ENCODE assay signal across 9 cellular contexts in the genomic region with DNA sequence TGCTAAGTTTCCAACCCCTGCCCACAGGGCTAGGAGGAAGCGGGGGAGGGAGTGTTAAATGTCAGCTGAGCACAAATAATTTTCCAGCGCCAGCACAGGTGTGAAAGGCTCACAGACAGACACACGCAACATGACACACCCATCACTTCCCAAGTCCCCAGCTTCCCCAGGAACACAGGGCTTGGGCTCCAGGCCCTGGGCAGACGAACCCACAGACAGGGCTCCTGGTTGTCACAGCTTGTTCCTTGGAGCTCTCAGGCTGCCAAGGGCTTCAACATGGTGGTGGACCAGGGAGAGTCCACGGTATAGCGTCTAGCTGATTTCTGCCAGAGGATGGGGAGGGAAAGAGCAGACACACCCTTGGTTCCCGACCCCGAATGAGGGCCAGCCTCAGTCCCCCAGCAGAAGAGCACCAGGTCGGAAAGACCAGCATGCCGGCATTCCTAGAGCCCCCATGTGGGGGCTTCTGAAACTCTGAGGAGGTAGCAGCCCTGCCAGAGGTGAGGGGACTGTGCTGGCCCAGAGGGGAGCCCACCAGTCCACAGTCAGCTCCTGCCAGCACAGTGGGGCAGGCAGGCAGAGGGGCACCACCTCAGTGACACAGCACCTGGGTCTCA. TPM values are rescaled to one million over a fixed set of nuclear protein-coding genes. Genes with fewer than 3 reads are reported as not detected.
DNase-seq lines count a peak whose midpoint lies in the region; ATAC-seq and TF ChIP-seq lines count a peak whose summit lies in the region.
"Had no signal": no experiment of that assay in that cellular context is flagged by ENCODE, and none has a peak within 500 bp of the region (broad histone marks: within the 10 kb centered on the region; RNA-seq: fewer than 3 reads in every experiment).

No MANE protein-coding gene starts in this region.

- 100% methylated on average over 3 of the region's 10 CpGs; no CpG with 5 or more reads in 1 of the 2 donors for WGBS in gastroesophageal sphincter (ENCODE audit: low coverage in 1 of 2), 2 donors

- intact Hi-C loops in naive thymus-derived CD4-positive, alpha-beta T cell (cut with micrococcal nuclease) = no loop called here

- peak overlapping the region; percentile 81 to 98 (median 91); a peak in 21 of 22 replicates for H3K9ac ChIP-seq in BLaER1 treated with 17β-estradiol and CSF1 and Interleukin-3, amounts not matched to agents 10 nM and 100 nM

- H3K4me1 Mint-ChIP-seq in activated CD8-positive, alpha-beta memory T cell treated with anti-CD3 and anti-CD28 coated beads, Interleukin-2, amount 10 ng/mL, durations not matched to agents 7 days and 5 days = peaks cover 55% of the 10 kb centered on the region
- H3K4me1 Mint-ChIP-seq in naive thymus-derived CD4-positive, alpha-beta T cell = peaks cover 32 to 57% (median 52%) of the 10 kb centered on the region in 7 donors

- no peak for TF ChIP-seq CTCF in HL-60 (IDR thresholded peaks at IDR 0.05; ENCODE audit: insufficient read depth, low read length)
- no peak for TF ChIP-seq CTCF in GM20000 (IDR thresholded peaks at IDR 0.05; ENCODE audit: extremely low read depth, missing control alignments)
- TF ChIP-seq CTCF in gastroesophageal sphincter (IDR thresholded peaks at IDR 0.05) = no peak

- peak overlapping the region; percentile 81 to 99 (median 98) for H3K4me2 ChIP-seq in BLaER1 treated with 17β-estradiol and CSF1 and Interleukin-3, amounts not matched to agents 10 nM and 100 nM

- H3K27ac Mint-ChIP-seq in activated CD8-positive, alpha-beta memory T cell treated with anti-CD3 and anti-CD28 coated beads, Interleukin-2, amount 10 ng/mL, durations not matched to agents 7 days and 5 days = peak overlapping the region; percentile 70
- peak overlapping the region; percentile 58 to 100 (median 96) for H3K27ac Mint-ChIP-seq in naive thymus-derived CD4-positive, alpha-beta T cell

- H4K20me1 ChIP-seq in BLaER1 treated with 17β-estradiol and CSF1 and Interleukin-3, amounts not matched to agents 10 nM and 100 nM = peaks cover 16 to 43% (median 30%) of the 10 kb centered on the region in 11 experiments; a peak in 21 of 22 replicates

- H3K27ac ChIP-seq in BLaER1 treated with 17β-estradiol and CSF1 and Interleukin-3, amounts not matched to agents 10 nM and 100 nM = peak overlapping the region in 6 of 11 experiments; percentile 4 to 94 (median 33); a peak in 5 of 22 replicates
- H3K27ac ChIP-seq in HL-60 (replicated peaks) = no peak overlapping the region; the same call in 1 of the 2 replicates
- peak overlapping the region; percentile 99 for H3K27ac ChIP-seq in naive thymus-derived CD4-positive, alpha-beta T cell (ENCODE audit: low read depth, low read length)
- no peak overlapping the region for H3K27ac ChIP-seq in gastroesophageal sphincter

- H3K4me3 Mint-ChIP-seq in activated CD8-positive, alpha-beta memory T cell treated with anti-CD3 and anti-CD28 coated beads, Interleukin-2, amount 10 ng/mL, durations not matched to agents 7 days and 5 days = peak overlapping the region; percentile 84
- H3K4me3 Mint-ChIP-seq in naive thymus-derived CD4-positive, alpha-beta T cell = peak overlapping the region; percentile 90 to 98 (median 95)

- H3K9me3 Mint-ChIP-seq in activated CD8-positive, alpha-beta memory T cell treated with anti-CD3 and anti-CD28 coated beads, Interleukin-2, amount 10 ng/mL, durations not matched to agents 7 days and 5 days (ENCODE audit: low read depth) = no peaks in the 10 kb centered on the region
- H3K9me3 Mint-ChIP-seq in naive thymus-derived CD4-positive, alpha-beta T cell = peaks cover 0 to 8% (median 0%) of the 10 kb centered on the region in 11 donors

- POLR2A ChIA-PET in naive thymus-derived CD4-positive, alpha-beta T cell (lab: Charles Lee) = interaction anchor here (0.6 to 11.9 kb wide), 7 partner anchors 15 to 123 kb away, joined by 3 to 106 read pairs (median 17); a partner anchor contains a TSS

- H3K4me3 ChIP-seq in BLaER1 treated with 17β-estradiol and CSF1 and Interleukin-3, amounts not matched to agents 10 nM and 100 nM = peak overlapping the region; percentile 71 to 98 (median 86)
- H3K4me3 ChIP-seq in HL-60 (replicated peaks; ENCODE audit: insufficient read depth, low read length) (peak overlapping the region; percentile 58), gastroesophageal sphincter (peak overlapping the region in 1 of 2 donors; percentile 65)
- peak overlapping the region; percentile 69 for H3K4me3 ChIP-seq in naive thymus-derived CD4-positive, alpha-beta T cell (ENCODE audit: low read length)

- peaks cover 12 to 27% (median 24%) of the 10 kb centered on the region in 11 experiments; a peak in 20 of 22 replicates for H3K36me3 ChIP-seq in BLaER1 treated with 17β-estradiol and CSF1 and Interleukin-3, amounts not matched to agents 10 nM and 100 nM
- peaks cover 0 to 14% (median 0%) of the 10 kb centered on the region in 3 experiments for H3K36me3 ChIP-seq in naive thymus-derived CD4-positive, alpha-beta T cell (ENCODE audit: control insufficient read depth in 2 of 3, insufficient read depth in 3 of 3, low read length in 3 of 3)
- H3K36me3 ChIP-seq in gastroesophageal sphincter = no peaks in the 10 kb centered on the region

- no peaks in the 10 kb centered on the region for H3K27me3 ChIP-seq in BLaER1 treated with 17β-estradiol and CSF1 and Interleukin-3, amounts not matched to agents 10 nM and 100 nM
- H3K27me3 ChIP-seq in HL-60 (ENCODE audit: insufficient read depth, poor library complexity, severe bottlenecking) (no peaks in the 10 kb centered on the region), gastroesophageal sphincter (peaks cover 3% of the 10 kb centered on the region)
- no peaks in the 10 kb centered on the region for H3K27me3 ChIP-seq in naive thymus-derived CD4-positive, alpha-beta T cell (ENCODE audit: control insufficient read depth in 2 of 2, insufficient read depth in 2 of 2, low read length in 2 of 2)

- H3K27me3 Mint-ChIP-seq in activated CD8-positive, alpha-beta memory T cell treated with anti-CD3 and anti-CD28 coated beads, Interleukin-2, amount 10 ng/mL, durations not matched to agents 7 days and 5 days = no peaks in the 10 kb centered on the region
- no peaks in the 10 kb centered on the region for H3K27me3 Mint-ChIP-seq in naive thymus-derived CD4-positive, alpha-beta T cell

- ATAC-seq in activated CD8-positive, alpha-beta memory T cell treated with anti-CD3 and anti-CD28 coated beads, Interleukin-2, amount 10 ng/mL, durations not matched to agents 7 days and 5 days = no peak
- no peak for ATAC-seq in naive thymus-derived CD4-positive, alpha-beta T cell
- ATAC-seq in GM19351 (IDR thresholded peaks at IDR 0.05; ENCODE audit: unreplicated experiment) (no peak), gastroesophageal sphincter (no peak)

- no peak for TF ChIP-seq EP300 in gastroesophageal sphincter (IDR thresholded peaks at IDR 0.05)

- H3K9me3 ChIP-seq in BLaER1 treated with 17β-estradiol and CSF1 and Interleukin-3, amounts not matched to agents 10 nM and 100 nM (replicated peaks in 1 of 11) = no peaks in the 10 kb centered on the region
- H3K9me3 ChIP-seq in naive thymus-derived CD4-positive, alpha-beta T cell (ENCODE audit: control insufficient read depth in 2 of 3, low read length in 3 of 3) = no peaks in the 10 kb centered on the region
- no peaks in the 10 kb centered on the region for H3K9me3 ChIP-seq in gastroesophageal sphincter

- DNase-seq in HL-60 (ENCODE audit: low read depth in 1 of 2, low spot score in 1 of 2) = no peak
- no peak for DNase-seq in activated CD8-positive, alpha-beta memory T cell treated with anti-CD3 and anti-CD28 coated beads, Interleukin-2, amount 10 ng/mL, durations not matched to agents 7 days and 5 days
- DNase-seq in naive thymus-derived CD4-positive, alpha-beta T cell = peak in 3 of 9 donors; percentile 20 to 39 (median 24)
- no peak for DNase-seq in GM20000 (ENCODE audit: low spot score)
- DNase-seq in NCI-H510A treated with DMSO at 0.1 percent for 48 hours (lab: John Stamatoyannopoulos, UW) = no peak

- TF ChIP-seq POLR2A in gastroesophageal sphincter (IDR thresholded peaks at IDR 0.05) = no peak

- H3K4me1 ChIP-seq in BLaER1 treated with 17β-estradiol and CSF1 and Interleukin-3, amounts not matched to agents 10 nM and 100 nM = peaks cover 54 to 74% (median 66%) of the 10 kb centered on the region in 10 experiments
- peaks cover 42 to 48% of the 10 kb centered on the region in 2 donors for H3K4me1 ChIP-seq in naive thymus-derived CD4-positive, alpha-beta T cell (ENCODE audit: control insufficient read depth in 2 of 2, insufficient read depth in 2 of 2, low read length in 2 of 2)
- peaks cover 0 to 40% (median 8%) of the 10 kb centered on the region in 3 donors for H3K4me1 ChIP-seq in gastroesophageal sphincter

- CTCF ChIA-PET in activated CD8-positive, alpha-beta memory T cell treated with anti-CD3 and anti-CD28 coated beads, Interleukin-2, amount 10 ng/mL, durations not matched to agents 7 days and 5 days (lab: Charles Lee) = interaction anchor here (1.2 to 20.2 kb wide), 8 partner anchors 12 to 151 kb away, joined by 3 to 675 read pairs (median 8); a partner anchor contains a TSS
- CTCF ChIA-PET in naive thymus-derived CD4-positive, alpha-beta T cell (lab: Charles Lee) = interaction anchor here (1.8 to 15.4 kb wide), 4 partner anchors 21 to 151 kb away, joined by 4 to 401 read pairs (median 9); no protein-coding TSS in a partner anchor

- H3K36me3 Mint-ChIP-seq in activated CD8-positive, alpha-beta memory T cell treated with anti-CD3 and anti-CD28 coated beads, Interleukin-2, amount 10 ng/mL, durations not matched to agents 7 days and 5 days = peaks cover 18% of the 10 kb centered on the region
- peaks cover 0 to 11% (median 0%) of the 10 kb centered on the region in 5 donors for H3K36me3 Mint-ChIP-seq in naive thymus-derived CD4-positive, alpha-beta T cell

RNA-seq across cellular contexts. Expression of a gene that starts 1.9 kb away (rescaled TPM):
- 10 to 100 TPM; 32.0 to 53.6 TPM for total RNA-seq in activated CD8-positive, alpha-beta memory T cell treated with anti-CD3 and anti-CD28 coated beads, Interleukin-2, amount 10 ng/mL, durations not matched to agents 7 days and 5 days
- 100 to 1,000 TPM in 2 of 5 experiments, 10 to 100 TPM in 3; 22.1 to 255 (median 50.3) TPM for total RNA-seq in naive thymus-derived CD4-positive, alpha-beta T cell
- 10 to 100 TPM; 21.0 to 25.6 TPM for polyA plus RNA-seq in naive thymus-derived CD4-positive, alpha-beta T cell
- total RNA-seq in gastroesophageal sphincter = 1 to 10 TPM in 1 of 4 donors, under 1 TPM in 2, not detected in 1; 0.23 to 5.4 (median 0.40) TPM

RNA-seq across cellular contexts. Expression of a gene that starts 5.0 kb away (rescaled TPM):
- 1 to 10 TPM; 1.9 to 6.4 TPM for total RNA-seq in activated CD8-positive, alpha-beta memory T cell treated with anti-CD3 and anti-CD28 coated beads, Interleukin-2, amount 10 ng/mL, durations not matched to agents 7 days and 5 days
- 1 to 10 TPM in 2 of 5 experiments, under 1 TPM in 3; 0.65 to 7.5 (median 0.86) TPM for total RNA-seq in naive thymus-derived CD4-positive, alpha-beta T cell
- polyA plus RNA-seq in naive thymus-derived CD4-positive, alpha-beta T cell = under 1 TPM in 1 of 2 donors, not detected in 1; 0.19 TPM
- total RNA-seq in gastroesophageal sphincter = not detected
- total RNA-seq: pulmonary artery endothelial cell had no signal

RNA-seq across cellular contexts. Expression of a gene that starts 27.0 kb away (rescaled TPM):
- under 1 TPM; 0.09 to 0.15 TPM for total RNA-seq in activated CD8-positive, alpha-beta memory T cell treated with anti-CD3 and anti-CD28 coated beads, Interleukin-2, amount 10 ng/mL, durations not matched to agents 7 days and 5 days
- under 1 TPM in 3 of 5 experiments, not detected in 2; 0.15 to 0.93 (median 0.76) TPM for total RNA-seq in naive thymus-derived CD4-positive, alpha-beta T cell
- not detected for polyA plus RNA-seq in naive thymus-derived CD4-positive, alpha-beta T cell
- 1 to 10 TPM; 1.3 to 4.9 (median 2.1) TPM for total RNA-seq in gastroesophageal sphincter
- total RNA-seq: pulmonary artery endothelial cell had no signal

Comparison
In these comparisons a context has a peak if more than half of its experiments do, and no peak if none do; other contexts are left out.
1. H3K27ac ChIP-seq: peak in BLaER1 treated with 17β-estradiol and CSF1 and Interleukin-3, amounts not matched to agents 10 nM and 100 nM (6 of 11) and naive thymus-derived CD4-positive, alpha-beta T cell (single experiment); none in HL-60 (single experiment) and gastroesophageal sphincter (0 of 4).